Comparison of ENCODE assay signal across 8 cellular contexts in the genomic region with DNA sequence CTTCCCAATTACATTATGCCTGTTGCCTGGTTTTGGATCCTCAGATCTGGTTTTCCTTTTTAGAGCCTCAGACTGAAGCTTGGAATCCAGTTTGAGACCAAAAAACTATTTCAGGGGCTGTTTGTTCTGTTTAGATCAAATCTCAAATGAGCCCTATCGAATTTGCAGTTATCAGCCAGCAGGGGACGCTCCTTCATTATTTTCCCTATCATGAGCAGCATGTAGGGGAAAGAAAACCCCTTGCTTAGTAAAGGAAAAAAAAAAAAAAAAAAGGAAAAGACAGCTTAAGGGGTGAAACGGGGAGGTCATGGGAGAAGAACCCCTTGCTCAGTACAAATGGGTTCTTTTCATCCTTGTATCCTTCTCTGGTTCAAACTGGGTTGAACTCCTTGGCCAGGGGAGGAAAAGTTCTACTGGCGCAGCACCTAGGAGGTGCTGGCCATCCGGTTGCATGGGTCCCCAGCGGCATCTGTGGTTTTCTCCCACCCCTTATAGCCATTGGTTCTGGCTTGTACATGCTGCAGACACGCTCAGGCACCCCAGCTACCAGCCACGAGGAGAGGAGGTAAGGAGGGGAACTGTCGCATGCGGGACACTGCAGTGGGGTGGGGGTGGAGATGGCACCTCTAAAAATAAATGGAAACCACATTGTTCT.
DNase-seq lines count a peak whose midpoint lies in the region; ATAC-seq and TF ChIP-seq lines count a peak whose summit lies in the region.
"Had no signal": no experiment of that assay in that cellular context is flagged by ENCODE, and none has a peak within 500 bp of the region (broad histone marks: within the 10 kb centered on the region; RNA-seq: fewer than 3 reads in every experiment).

No MANE protein-coding gene starts in this region.

- no peak overlapping the region for H3K27ac Mint-ChIP-seq in nephron progenitor cell

- in situ Hi-C loops in astrocyte of the cerebellum (cut with HindIII; ENCODE audit: low sequenced_read_pairs): no loop called here

- no peak overlapping the region for H3K4me3 Mint-ChIP-seq in nephron progenitor cell

- peak; percentile 41 for DNase-seq in GM12865 (ENCODE audit: low read depth)
- DNase-seq in Jurkat, Clone E6-1 (ENCODE audit: low read depth, low spot score): peak; percentile 11
- DNase-seq in astrocyte of the cerebellum (ENCODE audit: low read depth): no peak
- DNase-seq in nephron progenitor cell: peak; percentile 21
- DNase-seq: activated T-cell treated with anti-CD3 and anti-CD28 coated beads for 4 hours had no signal

- no peaks in the 10 kb centered on the region for H3K36me3 Mint-ChIP-seq in nephron progenitor cell (ENCODE audit: low read depth)

- no peaks in the 10 kb centered on the region for H3K4me1 Mint-ChIP-seq in nephron progenitor cell

- H3K4me3 ChIP-seq in GM12865 (ENCODE audit: low read depth, low read length) (no peak overlapping the region), astrocyte of the cerebellum (ENCODE audit: low read depth, low read length) (no peak overlapping the region)
- H3K4me3 ChIP-seq in Jurkat, Clone E6-1 (ENCODE audit: low read length): no peak overlapping the region

- no peaks in the 10 kb centered on the region for H3K27me3 Mint-ChIP-seq in nephron progenitor cell (ENCODE audit: low read depth, poor library complexity)

- ATAC-seq in HG02840 (IDR thresholded peaks at IDR 0.05; ENCODE audit: low FRiP score, unreplicated experiment): no peak
- no peak for ATAC-seq in GM18520 (IDR thresholded peaks at IDR 0.05; ENCODE audit: unreplicated experiment)
- no peak for ATAC-seq in GM19023 (IDR thresholded peaks at IDR 0.05; ENCODE audit: unreplicated experiment)

- TF ChIP-seq CTCF in GM12865 (IDR thresholded peaks at IDR 0.05; ENCODE audit: insufficient read depth, low read depth, low read length, missing control alignments) (peak; percentile 58), astrocyte of the cerebellum (IDR thresholded peaks at IDR 0.05; ENCODE audit: low read depth, low read length, missing control alignments) (peak; percentile 54), nephron progenitor cell (IDR thresholded peaks at IDR 0.05) (peak; percentile 53)

- H3K9me3 Mint-ChIP-seq in nephron progenitor cell: no peaks in the 10 kb centered on the region
